1 cellular context compared by ENCODE assay signal in the genomic region with DNA sequence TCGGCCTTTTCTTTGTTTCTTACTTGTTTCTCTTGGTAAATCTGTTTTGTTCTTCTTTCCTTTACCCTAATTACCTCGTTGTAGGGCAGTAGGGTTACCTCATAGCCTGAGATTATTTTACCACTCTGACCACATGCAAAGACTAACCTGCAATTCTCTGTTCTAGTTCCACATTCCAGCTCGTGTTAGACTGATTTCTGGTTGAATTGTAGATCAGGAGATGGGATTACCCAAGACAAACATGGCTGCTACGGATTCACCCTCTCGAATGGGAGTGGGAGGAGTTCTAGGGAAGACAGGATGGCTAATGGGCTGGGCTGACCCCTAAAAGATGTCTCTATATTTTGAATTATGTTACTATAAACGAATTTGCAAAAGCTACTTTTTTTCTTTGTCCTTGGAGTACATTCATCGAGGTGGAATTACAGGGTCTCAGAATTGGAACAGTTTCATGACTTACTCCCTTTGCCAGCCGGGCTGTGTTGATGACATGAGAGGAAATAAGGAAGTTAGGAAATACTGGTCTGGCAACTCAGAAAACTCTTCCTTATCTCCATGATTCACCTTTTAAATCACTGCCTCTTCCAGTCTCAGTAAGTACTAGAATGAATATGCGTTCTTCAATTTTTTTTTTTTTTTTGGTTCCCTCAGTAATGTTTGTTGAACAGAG.
TF ChIP-seq lines count a peak whose summit lies in the region.

No MANE protein-coding gene starts in this region.

TF ChIP-seq in HepG2, 621 proteins besides CTCF, POLR2A, EP300 and RAD21 (continued from another document):
- TF ChIP-seq, protein P1, sequence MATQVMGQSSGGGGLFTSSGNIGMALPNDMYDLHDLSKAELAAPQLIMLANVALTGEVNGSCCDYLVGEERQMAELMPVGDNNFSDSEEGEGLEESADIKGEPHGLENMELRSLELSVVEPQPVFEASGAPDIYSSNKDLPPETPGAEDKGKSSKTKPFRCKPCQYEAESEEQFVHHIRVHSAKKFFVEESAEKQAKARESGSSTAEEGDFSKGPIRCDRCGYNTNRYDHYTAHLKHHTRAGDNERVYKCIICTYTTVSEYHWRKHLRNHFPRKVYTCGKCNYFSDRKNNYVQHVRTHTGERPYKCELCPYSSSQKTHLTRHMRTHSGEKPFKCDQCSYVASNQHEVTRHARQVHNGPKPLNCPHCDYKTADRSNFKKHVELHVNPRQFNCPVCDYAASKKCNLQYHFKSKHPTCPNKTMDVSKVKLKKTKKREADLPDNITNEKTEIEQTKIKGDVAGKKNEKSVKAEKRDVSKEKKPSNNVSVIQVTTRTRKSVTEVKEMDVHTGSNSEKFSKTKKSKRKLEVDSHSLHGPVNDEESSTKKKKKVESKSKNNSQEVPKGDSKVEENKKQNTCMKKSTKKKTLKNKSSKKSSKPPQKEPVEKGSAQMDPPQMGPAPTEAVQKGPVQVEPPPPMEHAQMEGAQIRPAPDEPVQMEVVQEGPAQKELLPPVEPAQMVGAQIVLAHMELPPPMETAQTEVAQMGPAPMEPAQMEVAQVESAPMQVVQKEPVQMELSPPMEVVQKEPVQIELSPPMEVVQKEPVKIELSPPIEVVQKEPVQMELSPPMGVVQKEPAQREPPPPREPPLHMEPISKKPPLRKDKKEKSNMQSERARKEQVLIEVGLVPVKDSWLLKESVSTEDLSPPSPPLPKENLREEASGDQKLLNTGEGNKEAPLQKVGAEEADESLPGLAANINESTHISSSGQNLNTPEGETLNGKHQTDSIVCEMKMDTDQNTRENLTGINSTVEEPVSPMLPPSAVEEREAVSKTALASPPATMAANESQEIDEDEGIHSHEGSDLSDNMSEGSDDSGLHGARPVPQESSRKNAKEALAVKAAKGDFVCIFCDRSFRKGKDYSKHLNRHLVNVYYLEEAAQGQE (IDR thresholded peaks at IDR 0.05; ENCODE audit: borderline replicate concordance in 1 of 2, low read depth in 1 of 2, low read length in 2 of 2): no peak
- TF ChIP-seq ISL2 (CRISPR knock-in tag; IDR thresholded peaks at IDR 0.05) (no peak), PCBP2 (optimal IDR thresholded peaks at IDR 0.05; ENCODE audit: low read depth, low read length, poor library complexity, severe bottlenecking) (no peak), ZNF761 (CRISPR knock-in tag; conservative IDR thresholded peaks at IDR 0.05) (no peak), ZSCAN29 (CRISPR knock-in tag; conservative IDR thresholded peaks at IDR 0.05) (no peak), ATF7 (IDR thresholded peaks at IDR 0.05) (no peak), ATF7 (CRISPR knock-in tag; IDR thresholded peaks at IDR 0.05) (no peak), KLF13 (CRISPR knock-in tag; IDR thresholded peaks at IDR 0.05) (no peak), ZSCAN12 (CRISPR knock-in tag; IDR thresholded peaks at IDR 0.05) (no peak), SMAD9 (CRISPR knock-in tag; IDR thresholded peaks at IDR 0.05) (no peak), STAT5B (CRISPR knock-in tag; IDR thresholded peaks at IDR 0.05) (no peak), NCOA5 (CRISPR knock-in tag; IDR thresholded peaks at IDR 0.05) (no peak), ZNF296 (CRISPR knock-in tag; conservative IDR thresholded peaks at IDR 0.05) (no peak)
- TF ChIP-seq, protein P2, sequence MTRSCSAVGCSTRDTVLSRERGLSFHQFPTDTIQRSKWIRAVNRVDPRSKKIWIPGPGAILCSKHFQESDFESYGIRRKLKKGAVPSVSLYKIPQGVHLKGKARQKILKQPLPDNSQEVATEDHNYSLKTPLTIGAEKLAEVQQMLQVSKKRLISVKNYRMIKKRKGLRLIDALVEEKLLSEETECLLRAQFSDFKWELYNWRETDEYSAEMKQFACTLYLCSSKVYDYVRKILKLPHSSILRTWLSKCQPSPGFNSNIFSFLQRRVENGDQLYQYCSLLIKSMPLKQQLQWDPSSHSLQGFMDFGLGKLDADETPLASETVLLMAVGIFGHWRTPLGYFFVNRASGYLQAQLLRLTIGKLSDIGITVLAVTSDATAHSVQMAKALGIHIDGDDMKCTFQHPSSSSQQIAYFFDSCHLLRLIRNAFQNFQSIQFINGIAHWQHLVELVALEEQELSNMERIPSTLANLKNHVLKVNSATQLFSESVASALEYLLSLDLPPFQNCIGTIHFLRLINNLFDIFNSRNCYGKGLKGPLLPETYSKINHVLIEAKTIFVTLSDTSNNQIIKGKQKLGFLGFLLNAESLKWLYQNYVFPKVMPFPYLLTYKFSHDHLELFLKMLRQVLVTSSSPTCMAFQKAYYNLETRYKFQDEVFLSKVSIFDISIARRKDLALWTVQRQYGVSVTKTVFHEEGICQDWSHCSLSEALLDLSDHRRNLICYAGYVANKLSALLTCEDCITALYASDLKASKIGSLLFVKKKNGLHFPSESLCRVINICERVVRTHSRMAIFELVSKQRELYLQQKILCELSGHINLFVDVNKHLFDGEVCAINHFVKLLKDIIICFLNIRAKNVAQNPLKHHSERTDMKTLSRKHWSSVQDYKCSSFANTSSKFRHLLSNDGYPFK (CRISPR knock-in tag; IDR thresholded peaks at IDR 0.05; ENCODE audit: borderline replicate concordance): no peak
- TF ChIP-seq, protein P3, sequence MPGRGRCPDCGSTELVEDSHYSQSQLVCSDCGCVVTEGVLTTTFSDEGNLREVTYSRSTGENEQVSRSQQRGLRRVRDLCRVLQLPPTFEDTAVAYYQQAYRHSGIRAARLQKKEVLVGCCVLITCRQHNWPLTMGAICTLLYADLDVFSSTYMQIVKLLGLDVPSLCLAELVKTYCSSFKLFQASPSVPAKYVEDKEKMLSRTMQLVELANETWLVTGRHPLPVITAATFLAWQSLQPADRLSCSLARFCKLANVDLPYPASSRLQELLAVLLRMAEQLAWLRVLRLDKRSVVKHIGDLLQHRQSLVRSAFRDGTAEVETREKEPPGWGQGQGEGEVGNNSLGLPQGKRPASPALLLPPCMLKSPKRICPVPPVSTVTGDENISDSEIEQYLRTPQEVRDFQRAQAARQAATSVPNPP (CRISPR knock-in tag; IDR thresholded peaks at IDR 0.05): no peak
